1 cellular context compared by ENCODE assay signal in the genomic region with DNA sequence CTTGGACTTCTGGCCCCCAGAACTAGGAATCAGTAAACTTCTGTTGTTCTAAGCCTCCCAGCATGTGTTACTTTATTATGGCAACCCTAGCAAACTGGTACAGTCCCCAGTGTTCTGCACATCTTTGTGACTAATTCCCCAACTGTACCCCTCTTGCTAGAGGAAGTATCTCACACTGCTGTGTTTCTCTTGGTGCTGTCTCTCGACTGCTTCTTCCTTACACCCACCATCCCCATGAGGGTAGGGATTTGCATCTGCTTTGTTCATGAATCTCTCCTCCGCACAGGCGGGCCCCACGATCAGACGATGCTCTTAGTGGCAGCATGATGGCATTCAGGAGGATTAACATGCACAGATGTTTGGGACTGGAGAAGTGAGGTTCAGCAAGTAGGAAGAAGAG.
TF ChIP-seq lines count a peak whose summit lies in the region.

No MANE protein-coding gene starts in this region.

TF ChIP-seq in SK-N-SH treated with all-trans-retinoic acid at 6 μM for 48 hours, 23 proteins besides CTCF, POLR2A, EP300 and RAD21 (continued from another document):
- TF ChIP-seq GLIS3 (CRISPR knock-in tag; IDR thresholded peaks at IDR 0.05): no peak
